Comparison of ENCODE assay signal across 12 cellular contexts in genomic region chr1:156815851-156816536, GRCh38. TPM values are rescaled to one million over a fixed set of nuclear protein-coding genes. Genes with fewer than 3 reads are reported as not detected.
DNase-seq lines count a peak whose midpoint lies in the region; ATAC-seq and TF ChIP-seq lines count a peak whose summit lies in the region.
"Had no signal": no experiment of that assay in that cellular context is flagged by ENCODE, and none has a peak within 500 bp of the region (broad histone marks: within the 10 kb centered on the region; RNA-seq: fewer than 3 reads in every experiment).

No MANE protein-coding gene starts in this region.

- ATAC-seq in HG02938 (IDR thresholded peaks at IDR 0.05; ENCODE audit: unreplicated experiment): no peak

- H3K4me1 Mint-ChIP-seq in activated naive CD8-positive, alpha-beta T cell treated with anti-CD3 and anti-CD28 coated beads for 36 hours: peaks cover 43% of the 10 kb centered on the region
- H3K4me1 Mint-ChIP-seq in type B pancreatic cell (ENCODE audit: unreplicated experiment): peaks cover 23% of the 10 kb centered on the region

- H3K27ac Mint-ChIP-seq in activated naive CD8-positive, alpha-beta T cell treated with anti-CD3 and anti-CD28 coated beads for 36 hours: peak overlapping the region; percentile 99
- no peak overlapping the region for H3K27ac Mint-ChIP-seq in type B pancreatic cell

- no peaks in the 10 kb centered on the region for H3K27me3 Mint-ChIP-seq in activated naive CD8-positive, alpha-beta T cell treated with anti-CD3 and anti-CD28 coated beads for 36 hours
- peaks cover 57% of the 10 kb centered on the region for H3K27me3 Mint-ChIP-seq in type B pancreatic cell

- H3K9me3 Mint-ChIP-seq in activated naive CD8-positive, alpha-beta T cell treated with anti-CD3 and anti-CD28 coated beads for 36 hours: peaks cover 3% of the 10 kb centered on the region
- peaks cover 5% of the 10 kb centered on the region for H3K9me3 Mint-ChIP-seq in type B pancreatic cell

- H3K4me3 Mint-ChIP-seq in activated naive CD8-positive, alpha-beta T cell treated with anti-CD3 and anti-CD28 coated beads for 36 hours: peak overlapping the region; percentile 94
- peak overlapping the region; percentile 58 for H3K4me3 Mint-ChIP-seq in type B pancreatic cell

- peaks cover 51% of the 10 kb centered on the region for H3K36me3 Mint-ChIP-seq in activated naive CD8-positive, alpha-beta T cell treated with anti-CD3 and anti-CD28 coated beads for 36 hours
- no peaks in the 10 kb centered on the region for H3K36me3 Mint-ChIP-seq in type B pancreatic cell

- peak; percentile 71 for DNase-seq in activated effector memory CD4-positive, alpha-beta T cell treated with anti-CD3 and anti-CD28 coated beads, Interleukin-2, amount 50 U/mL, for 16 hours
- no peak for DNase-seq in activated effector memory CD4-positive, alpha-beta T cell treated with Interleukin-2 at 50 U/mL for 16 hours
- DNase-seq in activated naive CD8-positive, alpha-beta T cell treated with anti-CD3 and anti-CD28 coated beads for 36 hours: no peak
- DNase-seq in mesenteric fat pad (ENCODE audit: low spot score) (peak; percentile 79), type B pancreatic cell (ENCODE audit: extremely low spot score, unreplicated experiment) (no peak), C1 segment of cervical spinal cord (lab: John Stamatoyannopoulos, UW) (no peak), pons (ENCODE audit: low spot score) (no peak)
- DNase-seq: NCI-H1092, SHP77 treated with DMSO at 0.1 percent for 48 hours had no signal

- TF ChIP-seq CTCF in type B pancreatic cell (conservative IDR thresholded peaks at IDR 0.05): no peak

RNA-seq across cellular contexts. Expression of gene SH2D2A, which starts 0.7 kb away (rescaled TPM):
- total RNA-seq in activated naive CD8-positive, alpha-beta T cell treated with anti-CD3 and anti-CD28 coated beads for 36 hours: 100 to 1,000 TPM; 186 TPM
- 4.7 TPM for total RNA-seq in mesenteric fat pad
- 0.48 and 2.2 TPM in 2 replicates for total RNA-seq in type B pancreatic cell (ENCODE audit: low replicate concordance)

RNA-seq across cellular contexts. Expression of gene INSRR, which starts 42.9 kb away (rescaled TPM):
- under 1 TPM; 0.12 to 0.20 TPM for total RNA-seq in activated naive CD8-positive, alpha-beta T cell treated with anti-CD3 and anti-CD28 coated beads for 36 hours
- total RNA-seq in mesenteric fat pad (0.10 TPM), type B pancreatic cell (ENCODE audit: low replicate concordance) (1.7 TPM in 1 of 2 replicates, not detected in the other)
- total RNA-seq: glomerular endothelial cell, renal cortical epithelial cell had no signal

RNA-seq across cellular contexts. Expression of gene NTRK1, which starts 44.7 kb away (rescaled TPM):
- total RNA-seq in activated naive CD8-positive, alpha-beta T cell treated with anti-CD3 and anti-CD28 coated beads for 36 hours: 1 to 10 TPM; 3.4 to 4.0 TPM
- 1.8 TPM for total RNA-seq in mesenteric fat pad
- total RNA-seq in type B pancreatic cell (ENCODE audit: low replicate concordance): 0.12 and 6.6 TPM in 2 replicates
- total RNA-seq: renal cortical epithelial cell had no signal

RNA-seq across cellular contexts. Expression of gene PRCC, which starts 48.7 kb away (rescaled TPM):
- total RNA-seq in activated naive CD8-positive, alpha-beta T cell treated with anti-CD3 and anti-CD28 coated beads for 36 hours: 10 to 100 TPM; 91.8 to 96.0 TPM
- total RNA-seq in mesenteric fat pad (64.4 TPM), type B pancreatic cell (ENCODE audit: low replicate concordance) (79.1 and 81.8 TPM in 2 replicates)

Comparison
In these comparisons a context has a peak if more than half of its experiments do, and no peak if none do; other contexts are left out.
1. DNase-seq: peak in activated effector memory CD4-positive, alpha-beta T cell treated with anti-CD3 and anti-CD28 coated beads, Interleukin-2, amount 50 U/mL, for 16 hours (single experiment) and mesenteric fat pad (single experiment); none in activated effector memory CD4-positive, alpha-beta T cell treated with Interleukin-2 at 50 U/mL for 16 hours (single experiment), activated naive CD8-positive, alpha-beta T cell treated with anti-CD3 and anti-CD28 coated beads for 36 hours (single experiment), type B pancreatic cell (single experiment), C1 segment of cervical spinal cord (0 of 14) and pons (single experiment).
2. RNA of gene SH2D2A, which starts 0.7 kb away (total RNA-seq): 186 TPM in activated naive CD8-positive, alpha-beta T cell treated with anti-CD3 and anti-CD28 coated beads for 36 hours; 4.7 TPM in mesenteric fat pad (single experiment) and 0.48 to 2.2 TPM in type B pancreatic cell; every median in the first group is over 10 times any median in the second.